ENCODE assay signal across 8 cellular contexts in genomic region chr2:70553334-70553583, GRCh38. TPM values are rescaled to one million over a fixed set of nuclear protein-coding genes. Genes with fewer than 3 reads are reported as not detected.
DNase-seq lines count a peak whose midpoint lies in the region; ATAC-seq, FAIRE-seq and TF ChIP-seq lines count a peak whose summit lies in the region.

No MANE protein-coding gene starts in this region.

- peak overlapping the region; percentile 70 to 91 (median 75) for H3K4me3 ChIP-seq in HepG2 (replicated peaks in 1 of 3; ENCODE audit: insufficient read depth in 1 of 3, low read depth in 2 of 3, low read length in 3 of 3)
- peak overlapping the region; percentile 57 for H3K4me3 ChIP-seq in suprapubic skin

- H3K4me1 ChIP-seq in HepG2 (ENCODE audit: insufficient read depth, low read length) (peaks cover 53% of the 10 kb centered on the region), suprapubic skin (peaks cover 29% of the 10 kb centered on the region)

- peak overlapping the region; percentile 87 for H3K4me2 ChIP-seq in HepG2 (ENCODE audit: low read depth, low read length)

- peaks cover 37% of the 10 kb centered on the region for H3K4me1 Mint-ChIP-seq in brain

- H3K27ac Mint-ChIP-seq in brain = peak overlapping the region in 1 of 5 experiments; percentile 56

- POLR2A ChIA-PET in HepG2 (lab: Yijun Ruan, JAX) = interaction anchor here (0.9 to 2.6 kb wide), 8 partner anchors 9 to 260 kb away, joined by 3 to 13 read pairs (median 6); partner anchors contain the start of gene SNRPG

- in situ Hi-C loops in HepG2 (cut with HindIII; ENCODE audit: extremely low pct_ligation_motif_present, low pct_unique_long_range_greater_than_20kb) = no loop called here

- peaks cover 0 to 7% (median 3%) of the 10 kb centered on the region in 5 experiments for H3K9me3 Mint-ChIP-seq in brain

- DNase-seq in Right ventricle myocardium inferior (ENCODE audit: missing footprints) (no peak), cardiac septum (ENCODE audit: low spot score) (no peak), NCI-H2107 (lab: John Stamatoyannopoulos, UW) (peak; percentile 50), HepG2 (ENCODE audit: low spot score) (peak; percentile 49), suprapubic skin (ENCODE audit: low spot score in 2 of 2) (no peak), erythroblast (lab: John Stamatoyannopoulos, UW) (no peak), AML-193 (lab: John Stamatoyannopoulos, UW) (no peak)

- peak overlapping the region; percentile 81 for H3K9ac ChIP-seq in HepG2 (ENCODE audit: insufficient read depth, low read depth, low read length)

- intact Hi-C loops in Right ventricle myocardium inferior (cut with DNase I) (loop anchor here (2.0 kb wide), 1 partner anchor 64 kb away; no protein-coding TSS in a partner anchor), cardiac septum (cut with DNase I) (no loop called here), HepG2 (cut with micrococcal nuclease; ENCODE audit: unreplicated experiment) (loop anchor here (2.0 to 5.0 kb wide), 2 partner anchors 66 to 640 kb away; no protein-coding TSS in a partner anchor)

- H3K36me3 Mint-ChIP-seq in brain = no peaks in the 10 kb centered on the region

- FAIRE-seq in HepG2 (lab: Jason Lieb, UNC) = no peak

- TF ChIP-seq EP300 in HepG2 (IDR thresholded peaks at IDR 0.05; ENCODE audit: low read depth in 2 of 2, low read length in 2 of 2) (0 out of 4 replicates have a peak, but pooled peaks of 1 of the 2 experiments have one; percentile 6), HepG2 (CRISPR knock-in tag; IDR thresholded peaks at IDR 0.05; ENCODE audit: borderline replicate concordance) (no peak), suprapubic skin (IDR thresholded peaks at IDR 0.05) (no peak)

- no TSS peak for BruUV-seq in HepG2 (replicated peaks; lab: Mats Ljungman, UMichigan)

- peak; percentile 20 for ATAC-seq in Right ventricle myocardium inferior
- peak; percentile 43 for ATAC-seq in HepG2

- no peaks in the 10 kb centered on the region for H3K9me3 ChIP-seq in HepG2 (ENCODE audit: low read length)
- H3K9me3 ChIP-seq in suprapubic skin = no peaks in the 10 kb centered on the region

- H3K27me3 ChIP-seq in HepG2 (ENCODE audit: control insufficient read depth in 1 of 2, insufficient read depth in 2 of 2, low read length in 2 of 2) (no peaks in the 10 kb centered on the region; a peak in 1 of 5 replicates), suprapubic skin (peaks cover 16% of the 10 kb centered on the region)

- CTCF ChIA-PET in HepG2 (lab: Yijun Ruan, JAX; ENCODE audit: low intra/inter-chr PET ratio, low total read pairs) = interaction anchor here (0.9 to 3.9 kb wide), 3 partner anchors 55 to 212 kb away, joined by 3 to 29 read pairs (median 5); no protein-coding TSS in a partner anchor

- peaks cover 5% of the 10 kb centered on the region; the same call in 1 of the 2 replicates for H4K20me1 ChIP-seq in HepG2 (ENCODE audit: insufficient read depth, low read length)

- peaks cover 36% of the 10 kb centered on the region for H3K79me2 ChIP-seq in HepG2 (ENCODE audit: insufficient read depth, low read length)

- peak overlapping the region; percentile 85 to 89 (median 88) for H3K4me3 Mint-ChIP-seq in brain

- TF ChIP-seq CTCF in brain (conservative IDR thresholded peaks at IDR 0.05) = no peak
- no peak for TF ChIP-seq CTCF in HepG2 (CRISPR knock-in tag; IDR thresholded peaks at IDR 0.05)
- TF ChIP-seq CTCF in suprapubic skin (IDR thresholded peaks at IDR 0.05) = no peak

- 2% methylated on average over 11 of the region's 18 CpGs for WGBS in HepG2 (ENCODE audit: low lambda C conversion rate)
- WGBS in suprapubic skin = no CpG with 5 or more reads among the region's 18 CpGs

- TF ChIP-seq POLR2A in HepG2 (IDR thresholded peaks at IDR 0.05; ENCODE audit: insufficient read depth in 1 of 2, low read depth in 2 of 2, low read length in 2 of 2) (no peak), suprapubic skin (IDR thresholded peaks at IDR 0.05) (no peak), erythroblast (IDR thresholded peaks at IDR 0.05; ENCODE audit: low read length) (no peak)

- no peak overlapping the region for H2AFZ ChIP-seq in HepG2 (ENCODE audit: low read length)

- H3K27ac ChIP-seq in HepG2 (ENCODE audit: extremely low read length, insufficient read depth, low read length) = peak overlapping the region; percentile 76
- H3K27ac ChIP-seq in suprapubic skin = peak overlapping the region; percentile 75

- peaks cover 78% of the 10 kb centered on the region for H3K27me3 Mint-ChIP-seq in brain

- TF ChIP-seq RAD21 in HepG2 (CRISPR knock-in tag; IDR thresholded peaks at IDR 0.05) = no peak

- no peaks in the 10 kb centered on the region for H3K36me3 ChIP-seq in HepG2 (replicated peaks in 1 of 2; ENCODE audit: control insufficient read depth in 1 of 2, insufficient read depth in 2 of 2, low read length in 2 of 2)
- H3K36me3 ChIP-seq in suprapubic skin = no peaks in the 10 kb centered on the region

TF ChIP-seq in HepG2, 621 proteins besides CTCF, POLR2A, EP300 and RAD21 (continues in another document):
- TF ChIP-seq MXD1 (CRISPR knock-in tag; IDR thresholded peaks at IDR 0.05) (peak; percentile 55), SAP130 (CRISPR knock-in tag; IDR thresholded peaks at IDR 0.05; ENCODE audit: low read depth) (no peak; the same call in 1 of the 2 replicates), ZFP36L2 (CRISPR knock-in tag; IDR thresholded peaks at IDR 0.05) (0 out of 2 replicates have a peak, but pooled peaks have one; percentile 46), SALL1 (CRISPR knock-in tag; IDR thresholded peaks at IDR 0.05) (peak; percentile 42; the same call in 1 of the 2 replicates), KMT2A (CRISPR knock-in tag; IDR thresholded peaks at IDR 0.05) (0 out of 2 replicates have a peak, but pooled peaks have one; percentile 49), ZNF256 (CRISPR knock-in tag; conservative IDR thresholded peaks at IDR 0.05) (no peak), ELF1 (CRISPR knock-in tag; IDR thresholded peaks at IDR 0.05) (0 out of 2 replicates have a peak, but pooled peaks have one; percentile 6), SRSF4 (IDR thresholded peaks at IDR 0.05; ENCODE audit: low read depth, low read length, poor library complexity, severe bottlenecking) (no peak), SCMH1 (CRISPR knock-in tag; IDR thresholded peaks at IDR 0.05; ENCODE audit: borderline replicate concordance) (no peak), NPAS2 (CRISPR knock-in tag; IDR thresholded peaks at IDR 0.05; ENCODE audit: borderline replicate concordance) (no peak), ZNF570 (CRISPR knock-in tag; IDR thresholded peaks at IDR 0.05; ENCODE audit: borderline replicate concordance) (no peak)

RNA-seq across cellular contexts. Expression of gene TGFA, which starts 0.4 kb away (rescaled TPM):
- total RNA-seq in Right ventricle myocardium inferior (1.0 TPM), cardiac septum (0.73 TPM), HepG2 (2016; rRNA removed; fragmentation: Illumina TruSeq; extraction: Trizol) (12.5 and 15.3 TPM in 2 replicates), suprapubic skin (10 to 100 TPM; 19.2 to 62.4 (median 41.7) TPM)
- polyA plus RNA-seq in brain (ENCODE audit: insufficient read depth, low read depth, low replicate concordance) (5.3 TPM), HepG2 (2011; rRNA removed) (6.7 and 7.8 TPM in 2 replicates)
- 1.3 and 1.5 TPM in 2 replicates for total RNA-seq in HepG2 (2016; cell fraction: cytosol; rRNA removed; fragmentation: Illumina TruSeq; extraction: Trizol; ENCODE audit: low read depth)
- total RNA-seq in HepG2 (2016; cell fraction: insoluble cytoplasmic fraction; rRNA removed; fragmentation: Illumina TruSeq; extraction: Trizol) = 11.9 and 15.9 TPM in 2 replicates
- 7.3 and 8.5 TPM in 2 replicates for total RNA-seq in HepG2 (2016; cell fraction: membrane; rRNA removed; fragmentation: Illumina TruSeq; extraction: Trizol)
- 17.0 and 19.4 TPM in 2 replicates for total RNA-seq in HepG2 (2016; cell fraction: nucleus; rRNA removed; fragmentation: Illumina TruSeq; extraction: Trizol)
- polyA plus RNA-seq in HepG2 (2011; cell fraction: cytosol; rRNA removed) = 7.9 and 10.8 TPM in 2 replicates
- 9.1 and 10.7 TPM in 2 replicates for polyA plus RNA-seq in HepG2 (2011; cell fraction: nucleus; rRNA removed)
- 12.3 and 20.7 TPM in 2 replicates for polyA plus RNA-seq in HepG2 (2012)
- 1.3 and 1.4 TPM in 2 replicates for polyA plus RNA-seq in HepG2 (2016; cell fraction: cytosol; fragmentation: Illumina TruSeq; extraction: Trizol; ENCODE audit: low read depth)
- 9.8 and 11.3 TPM in 2 replicates for polyA plus RNA-seq in HepG2 (2016; cell fraction: insoluble cytoplasmic fraction; fragmentation: Illumina TruSeq; extraction: Trizol; ENCODE audit: low read depth)
- 4.6 and 4.7 TPM in 2 replicates for polyA plus RNA-seq in HepG2 (2016; cell fraction: membrane; fragmentation: Illumina TruSeq; extraction: Trizol; ENCODE audit: low read depth)
- 19.9 and 20.7 TPM in 2 replicates for polyA plus RNA-seq in HepG2 (2016; cell fraction: nucleus; fragmentation: Illumina TruSeq; extraction: Trizol; ENCODE audit: insufficient read depth, low read depth)
- 9.7 and 45.0 TPM in 2 replicates for polyA minus RNA-seq in HepG2 (2011; rRNA and poly(A)+ RNA removed; ENCODE audit: low replicate concordance)
- 14.3 and 16.0 TPM in 2 replicates for polyA minus RNA-seq in HepG2 (2011; cell fraction: cytosol; rRNA and poly(A)+ RNA removed)
- 11.7 and 14.8 TPM in 2 replicates for polyA minus RNA-seq in HepG2 (2011; cell fraction: nucleus; rRNA and poly(A)+ RNA removed)

Comparison
In these comparisons a context has a peak if more than half of its experiments do, and no peak if none do; other contexts are left out.
1. DNase-seq: peak in NCI-H2107 (single experiment) and HepG2 (single experiment); none in Right ventricle myocardium inferior (single experiment), cardiac septum (single experiment), suprapubic skin (0 of 2), erythroblast (0 of 2) and AML-193 (0 of 2).